In the genomic region with DNA sequence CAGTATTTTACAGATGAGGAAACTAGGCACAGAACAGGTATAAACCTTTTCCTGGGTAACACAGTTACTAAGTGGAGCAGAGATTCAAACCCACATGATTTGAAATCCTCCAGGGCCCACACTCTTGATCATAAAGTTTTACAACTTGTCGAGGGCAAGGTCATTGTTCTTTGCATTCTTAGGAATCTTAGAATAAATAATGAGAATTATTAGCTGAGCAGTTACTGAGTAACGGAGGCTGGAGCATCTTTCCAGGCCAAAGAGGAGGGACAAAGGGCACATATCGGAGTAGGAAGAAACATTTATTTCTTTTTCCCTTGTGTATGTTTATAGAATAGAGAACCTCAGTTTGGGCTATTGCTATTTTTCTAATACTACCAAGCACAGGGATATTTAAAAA, we compare ENCODE assay signal across 1 cellular context.
TF ChIP-seq lines count a peak whose summit lies in the region.

No MANE protein-coding gene starts in this region.

TF ChIP-seq in endothelial cell of umbilical vein, 7 proteins besides CTCF, POLR2A, EP300 and RAD21:
- no peak for TF ChIP-seq GATA2 (IDR thresholded peaks at IDR 0.05; ENCODE audit: insufficient read depth, insufficient read length, low read depth, low read length)
- TF ChIP-seq JUN (IDR thresholded peaks at IDR 0.05; ENCODE audit: borderline replicate concordance, insufficient read depth, insufficient read length, low read depth): no peak
- no peak for TF ChIP-seq FOS (IDR thresholded peaks at IDR 0.05; ENCODE audit: borderline replicate concordance, insufficient read depth, low read length)
- TF ChIP-seq, protein P1, sequence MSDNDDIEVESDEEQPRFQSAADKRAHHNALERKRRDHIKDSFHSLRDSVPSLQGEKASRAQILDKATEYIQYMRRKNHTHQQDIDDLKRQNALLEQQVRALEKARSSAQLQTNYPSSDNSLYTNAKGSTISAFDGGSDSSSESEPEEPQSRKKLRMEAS (IDR thresholded peaks at IDR 0.05; ENCODE audit: insufficient read depth, insufficient read length): no peak
- no peak for TF ChIP-seq EZH2 (IDR thresholded peaks at IDR 0.05; ENCODE audit: borderline replicate concordance, low read depth, low read length, severe bottlenecking)
- TF ChIP-seq MYC (IDR thresholded peaks at IDR 0.05; ENCODE audit: low read depth, low read length): no peak
- TF ChIP-seq POLR2AphosphoS5 (IDR thresholded peaks at IDR 0.05; ENCODE audit: insufficient read depth, low read depth, low read length): no peak
